Comparison of ENCODE assay signal across 1 cellular context in the genomic region with DNA sequence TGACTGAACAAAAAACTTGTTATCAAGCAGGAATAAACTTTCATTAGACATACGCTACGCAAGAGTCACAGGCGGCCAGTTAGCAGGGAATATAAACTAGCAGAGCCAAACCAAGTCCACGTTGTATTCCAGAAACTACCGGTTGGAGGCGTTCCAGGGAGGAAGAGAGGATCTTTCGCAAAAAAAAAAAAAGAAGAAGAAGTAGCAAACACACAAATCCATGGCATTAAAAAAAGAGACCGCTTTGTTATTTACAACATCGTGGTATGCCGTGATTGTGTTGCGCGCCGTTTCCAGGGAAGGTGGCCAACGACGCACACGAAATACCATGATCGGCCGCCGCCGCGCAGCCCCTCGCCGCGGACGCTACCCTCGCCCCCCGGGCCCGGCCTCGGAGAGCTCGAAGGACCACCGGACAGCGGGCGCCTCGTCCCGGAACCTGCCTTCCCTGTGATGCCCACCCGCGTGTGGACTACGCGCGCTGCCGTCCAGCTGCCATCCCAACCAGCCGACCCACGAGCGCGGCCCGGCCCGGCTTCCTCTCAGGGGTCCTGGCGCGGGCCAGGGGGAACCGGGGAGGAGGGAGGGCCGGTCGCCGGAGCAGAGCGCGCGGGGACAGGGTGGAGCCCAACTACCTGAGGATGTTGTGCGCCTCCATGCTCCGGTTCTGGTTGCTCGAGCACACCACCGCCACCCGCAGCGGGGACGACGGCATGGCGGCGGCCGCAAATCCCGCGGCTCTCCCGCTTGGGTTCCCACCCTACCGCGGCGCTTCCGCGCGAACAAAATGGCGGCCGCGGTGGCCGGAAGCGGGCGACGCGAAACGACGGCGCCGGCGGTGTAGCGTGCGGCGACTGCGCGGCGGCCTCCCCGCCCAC.
TF ChIP-seq lines count a peak whose summit lies in the region.

No MANE protein-coding gene starts in this region.

TF ChIP-seq in HepG2, 621 proteins besides CTCF, POLR2A, EP300 and RAD21 (continued from another document and continues in another):
- TF ChIP-seq, protein P1, sequence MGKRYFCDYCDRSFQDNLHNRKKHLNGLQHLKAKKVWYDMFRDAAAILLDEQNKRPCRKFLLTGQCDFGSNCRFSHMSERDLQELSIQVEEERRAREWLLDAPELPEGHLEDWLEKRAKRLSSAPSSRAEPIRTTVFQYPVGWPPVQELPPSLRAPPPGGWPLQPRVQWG (CRISPR knock-in tag; IDR thresholded peaks at IDR 0.05; ENCODE audit: borderline replicate concordance, low read depth), result no peak
- TF ChIP-seq ZFYVE20 (CRISPR knock-in tag; IDR thresholded peaks at IDR 0.05; ENCODE audit: borderline replicate concordance, low read depth) (no peak), PCBP1 (IDR thresholded peaks at IDR 0.05; ENCODE audit: borderline replicate concordance, low read depth, low read length) (no peak), FOXJ3 (CRISPR knock-in tag; IDR thresholded peaks at IDR 0.05; ENCODE audit: borderline replicate concordance) (no peak), SP2 (CRISPR knock-in tag; IDR thresholded peaks at IDR 0.05) (no peak), SALL2 (CRISPR knock-in tag; IDR thresholded peaks at IDR 0.05) (no peak), RBAK (CRISPR knock-in tag; IDR thresholded peaks at IDR 0.05) (no peak), ZNF343 (CRISPR knock-in tag; IDR thresholded peaks at IDR 0.05) (no peak; the same call in 1 of the 2 replicates), ZNF18 (CRISPR knock-in tag; IDR thresholded peaks at IDR 0.05; ENCODE audit: insufficient replicate concordance) (no peak), CBX5 (CRISPR knock-in tag; IDR thresholded peaks at IDR 0.05; ENCODE audit: borderline replicate concordance) (no peak; the same call in 1 of the 2 replicates), PCBP2 (optimal IDR thresholded peaks at IDR 0.05; ENCODE audit: low read depth, low read length, poor library complexity, severe bottlenecking) (no peak), FOXO4 (CRISPR knock-in tag; conservative IDR thresholded peaks at IDR 0.05) (0 out of 2 replicates have a peak, but pooled peaks have one; percentile 65), SNRNP70 (IDR thresholded peaks at IDR 0.05; ENCODE audit: low read depth, low read length) (no peak), BRCA1 (CRISPR knock-in tag; IDR thresholded peaks at IDR 0.05) (no peak), SYNCRIP (IDR thresholded peaks at IDR 0.05; ENCODE audit: insufficient read depth, low read depth, low read length) (no peak), ZNF33A (CRISPR knock-in tag; IDR thresholded peaks at IDR 0.05; ENCODE audit: borderline replicate concordance) (no peak), ZNF788 (CRISPR knock-in tag; IDR thresholded peaks at IDR 0.05; ENCODE audit: borderline replicate concordance) (peak; percentile 41; the same call in 1 of the 2 replicates), ZNF790 (CRISPR knock-in tag; IDR thresholded peaks at IDR 0.05; ENCODE audit: borderline replicate concordance) (no peak), ISX (CRISPR knock-in tag; conservative IDR thresholded peaks at IDR 0.05) (no peak), ZNF274 (CRISPR knock-in tag; IDR thresholded peaks at IDR 0.05) (peak; percentile 65), NFYB (CRISPR knock-in tag; IDR thresholded peaks at IDR 0.05) (no peak), AKAP8 (CRISPR knock-in tag; IDR thresholded peaks at IDR 0.05) (no peak), ZKSCAN8 (CRISPR knock-in tag; IDR thresholded peaks at IDR 0.05; ENCODE audit: borderline replicate concordance) (no peak), SNAPC2 (CRISPR knock-in tag; IDR thresholded peaks at IDR 0.05) (no peak), FOXC1 (CRISPR knock-in tag; IDR thresholded peaks at IDR 0.05; ENCODE audit: borderline replicate concordance) (no peak; the same call in 1 of the 2 replicates), MATR3 (CRISPR knock-in tag; IDR thresholded peaks at IDR 0.05) (no peak), ZNF224 (CRISPR knock-in tag; IDR thresholded peaks at IDR 0.05) (no peak), ZNF550 (CRISPR knock-in tag; IDR thresholded peaks at IDR 0.05; ENCODE audit: borderline replicate concordance) (no peak), PHF20 (CRISPR knock-in tag; IDR thresholded peaks at IDR 0.05) (no peak), ZNF264 (CRISPR knock-in tag; IDR thresholded peaks at IDR 0.05) (no peak), ELF3 (CRISPR knock-in tag; IDR thresholded peaks at IDR 0.05) (no peak), ZFP36 (IDR thresholded peaks at IDR 0.05; ENCODE audit: borderline replicate concordance, low read depth, low read length, partially characterized antibody) (no peak)
- TF ChIP-seq, protein P2, sequence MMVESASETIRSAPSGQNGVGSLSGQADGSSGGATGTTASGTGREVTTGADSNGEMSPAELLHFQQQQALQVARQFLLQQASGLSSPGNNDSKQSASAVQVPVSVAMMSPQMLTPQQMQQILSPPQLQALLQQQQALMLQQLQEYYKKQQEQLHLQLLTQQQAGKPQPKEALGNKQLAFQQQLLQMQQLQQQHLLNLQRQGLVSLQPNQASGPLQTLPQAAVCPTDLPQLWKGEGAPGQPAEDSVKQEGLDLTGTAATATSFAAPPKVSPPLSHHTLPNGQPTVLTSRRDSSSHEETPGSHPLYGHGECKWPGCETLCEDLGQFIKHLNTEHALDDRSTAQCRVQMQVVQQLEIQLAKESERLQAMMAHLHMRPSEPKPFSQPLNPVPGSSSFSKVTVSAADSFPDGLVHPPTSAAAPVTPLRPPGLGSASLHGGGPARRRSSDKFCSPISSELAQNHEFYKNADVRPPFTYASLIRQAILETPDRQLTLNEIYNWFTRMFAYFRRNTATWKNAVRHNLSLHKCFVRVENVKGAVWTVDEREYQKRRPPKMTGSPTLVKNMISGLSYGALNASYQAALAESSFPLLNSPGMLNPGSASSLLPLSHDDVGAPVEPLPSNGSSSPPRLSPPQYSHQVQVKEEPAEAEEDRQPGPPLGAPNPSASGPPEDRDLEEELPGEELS (CRISPR knock-in tag; IDR thresholded peaks at IDR 0.05), result no peak
- TF ChIP-seq, protein P3, sequence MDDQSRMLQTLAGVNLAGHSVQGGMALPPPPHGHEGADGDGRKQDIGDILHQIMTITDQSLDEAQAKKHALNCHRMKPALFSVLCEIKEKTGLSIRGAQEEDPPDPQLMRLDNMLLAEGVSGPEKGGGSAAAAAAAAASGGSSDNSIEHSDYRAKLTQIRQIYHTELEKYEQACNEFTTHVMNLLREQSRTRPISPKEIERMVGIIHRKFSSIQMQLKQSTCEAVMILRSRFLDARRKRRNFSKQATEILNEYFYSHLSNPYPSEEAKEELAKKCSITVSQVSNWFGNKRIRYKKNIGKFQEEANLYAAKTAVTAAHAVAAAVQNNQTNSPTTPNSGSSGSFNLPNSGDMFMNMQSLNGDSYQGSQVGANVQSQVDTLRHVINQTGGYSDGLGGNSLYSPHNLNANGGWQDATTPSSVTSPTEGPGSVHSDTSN (CRISPR knock-in tag; IDR thresholded peaks at IDR 0.05; ENCODE audit: borderline replicate concordance), result peak; percentile 16; the same call in 1 of the 2 replicates
- TF ChIP-seq, protein P4, sequence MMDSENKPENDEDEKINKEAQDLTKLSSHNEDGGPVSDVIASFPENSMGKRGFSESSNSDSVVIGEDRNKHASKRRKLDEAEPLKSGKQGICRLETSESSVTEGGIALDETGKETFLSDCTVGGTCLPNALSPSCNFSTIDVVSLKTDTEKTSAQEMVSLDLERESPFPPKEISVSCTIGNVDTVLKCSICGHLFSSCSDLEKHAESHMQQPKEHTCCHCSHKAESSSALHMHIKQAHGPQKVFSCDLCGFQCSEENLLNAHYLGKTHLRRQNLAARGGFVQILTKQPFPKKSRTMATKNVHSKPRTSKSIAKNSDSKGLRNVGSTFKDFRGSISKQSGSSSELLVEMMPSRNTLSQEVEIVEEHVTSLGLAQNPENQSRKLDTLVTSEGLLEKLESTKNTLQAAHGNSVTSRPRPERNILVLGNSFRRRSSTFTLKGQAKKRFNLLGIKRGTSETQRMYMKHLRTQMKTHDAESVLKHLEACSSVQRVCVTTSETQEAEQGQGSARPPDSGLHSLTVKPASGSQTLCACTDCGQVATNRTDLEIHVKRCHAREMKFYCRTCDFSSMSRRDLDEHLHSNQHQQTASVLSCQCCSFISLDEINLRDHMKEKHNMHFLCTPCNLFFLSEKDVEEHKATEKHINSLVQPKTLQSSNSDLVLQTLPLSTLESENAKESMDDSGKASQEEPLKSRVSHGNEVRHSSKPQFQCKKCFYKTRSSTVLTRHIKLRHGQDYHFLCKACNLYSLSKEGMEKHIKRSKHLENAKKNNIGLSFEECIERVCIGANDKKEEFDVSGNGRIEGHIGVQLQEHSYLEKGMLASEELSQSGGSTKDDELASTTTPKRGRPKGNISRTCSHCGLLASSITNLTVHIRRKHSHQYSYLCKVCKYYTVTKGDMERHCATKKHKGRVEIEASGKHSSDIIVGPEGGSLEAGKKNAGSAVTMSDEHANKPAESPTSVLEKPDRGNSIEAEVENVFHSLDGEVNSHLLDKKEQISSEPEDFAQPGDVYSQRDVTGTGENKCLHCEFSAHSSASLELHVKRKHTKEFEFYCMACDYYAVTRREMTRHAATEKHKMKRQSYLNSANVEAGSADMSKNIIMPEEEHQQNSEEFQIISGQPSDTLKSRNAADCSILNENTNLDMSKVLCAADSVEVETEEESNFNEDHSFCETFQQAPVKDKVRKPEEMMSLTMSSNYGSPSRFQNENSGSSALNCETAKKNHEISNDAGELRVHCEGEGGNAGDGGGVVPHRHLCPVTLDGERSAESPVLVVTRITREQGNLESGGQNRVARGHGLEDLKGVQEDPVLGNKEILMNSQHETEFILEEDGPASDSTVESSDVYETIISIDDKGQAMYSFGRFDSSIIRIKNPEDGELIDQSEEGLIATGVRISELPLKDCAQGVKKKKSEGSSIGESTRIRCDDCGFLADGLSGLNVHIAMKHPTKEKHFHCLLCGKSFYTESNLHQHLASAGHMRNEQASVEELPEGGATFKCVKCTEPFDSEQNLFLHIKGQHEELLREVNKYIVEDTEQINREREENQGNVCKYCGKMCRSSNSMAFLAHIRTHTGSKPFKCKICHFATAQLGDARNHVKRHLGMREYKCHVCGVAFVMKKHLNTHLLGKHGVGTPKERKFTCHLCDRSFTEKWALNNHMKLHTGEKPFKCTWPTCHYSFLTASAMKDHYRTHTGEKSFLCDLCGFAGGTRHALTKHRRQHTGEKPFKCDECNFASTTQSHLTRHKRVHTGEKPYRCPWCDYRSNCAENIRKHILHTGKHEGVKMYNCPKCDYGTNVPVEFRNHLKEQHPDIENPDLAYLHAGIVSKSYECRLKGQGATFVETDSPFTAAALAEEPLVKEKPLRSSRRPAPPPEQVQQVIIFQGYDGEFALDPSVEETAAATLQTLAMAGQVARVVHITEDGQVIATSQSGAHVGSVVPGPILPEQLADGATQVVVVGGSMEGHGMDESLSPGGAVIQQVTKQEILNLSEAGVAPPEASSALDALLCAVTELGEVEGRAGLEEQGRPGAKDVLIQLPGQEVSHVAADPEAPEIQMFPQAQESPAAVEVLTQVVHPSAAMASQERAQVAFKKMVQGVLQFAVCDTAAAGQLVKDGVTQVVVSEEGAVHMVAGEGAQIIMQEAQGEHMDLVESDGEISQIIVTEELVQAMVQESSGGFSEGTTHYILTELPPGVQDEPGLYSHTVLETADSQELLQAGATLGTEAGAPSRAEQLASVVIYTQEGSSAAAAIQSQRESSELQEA (CRISPR knock-in tag; IDR thresholded peaks at IDR 0.05; ENCODE audit: not compliant biosample characterization), result no peak
- TF ChIP-seq, protein P5, sequence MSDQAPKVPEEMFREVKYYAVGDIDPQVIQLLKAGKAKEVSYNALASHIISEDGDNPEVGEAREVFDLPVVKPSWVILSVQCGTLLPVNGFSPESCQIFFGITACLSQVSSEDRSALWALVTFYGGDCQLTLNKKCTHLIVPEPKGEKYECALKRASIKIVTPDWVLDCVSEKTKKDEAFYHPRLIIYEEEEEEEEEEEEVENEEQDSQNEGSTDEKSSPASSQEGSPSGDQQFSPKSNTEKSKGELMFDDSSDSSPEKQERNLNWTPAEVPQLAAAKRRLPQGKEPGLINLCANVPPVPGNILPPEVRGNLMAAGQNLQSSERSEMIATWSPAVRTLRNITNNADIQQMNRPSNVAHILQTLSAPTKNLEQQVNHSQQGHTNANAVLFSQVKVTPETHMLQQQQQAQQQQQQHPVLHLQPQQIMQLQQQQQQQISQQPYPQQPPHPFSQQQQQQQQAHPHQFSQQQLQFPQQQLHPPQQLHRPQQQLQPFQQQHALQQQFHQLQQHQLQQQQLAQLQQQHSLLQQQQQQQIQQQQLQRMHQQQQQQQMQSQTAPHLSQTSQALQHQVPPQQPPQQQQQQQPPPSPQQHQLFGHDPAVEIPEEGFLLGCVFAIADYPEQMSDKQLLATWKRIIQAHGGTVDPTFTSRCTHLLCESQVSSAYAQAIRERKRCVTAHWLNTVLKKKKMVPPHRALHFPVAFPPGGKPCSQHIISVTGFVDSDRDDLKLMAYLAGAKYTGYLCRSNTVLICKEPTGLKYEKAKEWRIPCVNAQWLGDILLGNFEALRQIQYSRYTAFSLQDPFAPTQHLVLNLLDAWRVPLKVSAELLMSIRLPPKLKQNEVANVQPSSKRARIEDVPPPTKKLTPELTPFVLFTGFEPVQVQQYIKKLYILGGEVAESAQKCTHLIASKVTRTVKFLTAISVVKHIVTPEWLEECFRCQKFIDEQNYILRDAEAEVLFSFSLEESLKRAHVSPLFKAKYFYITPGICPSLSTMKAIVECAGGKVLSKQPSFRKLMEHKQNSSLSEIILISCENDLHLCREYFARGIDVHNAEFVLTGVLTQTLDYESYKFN (CRISPR knock-in tag; conservative IDR thresholded peaks at IDR 0.05), result no peak
- TF ChIP-seq, protein P6, sequence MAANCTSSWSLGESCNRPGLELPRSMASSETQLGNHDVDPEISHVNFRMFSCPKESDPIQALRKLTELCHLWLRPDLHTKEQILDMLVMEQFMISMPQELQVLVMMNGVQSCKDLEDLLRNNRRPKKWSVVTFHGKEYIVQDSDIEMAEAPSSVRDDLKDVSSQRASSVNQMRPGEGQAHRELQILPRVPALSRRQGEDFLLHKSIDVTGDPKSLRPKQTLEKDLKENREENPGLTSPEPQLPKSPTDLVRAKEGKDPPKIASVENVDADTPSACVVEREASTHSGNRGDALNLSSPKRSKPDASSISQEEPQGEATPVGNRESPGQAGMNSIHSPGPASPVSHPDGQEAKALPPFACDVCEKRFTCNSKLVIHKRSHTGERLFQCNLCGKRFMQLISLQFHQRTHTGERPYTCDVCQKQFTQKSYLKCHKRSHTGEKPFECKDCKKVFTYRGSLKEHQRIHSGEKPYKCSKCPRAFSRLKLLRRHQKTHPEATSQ (CRISPR knock-in tag; IDR thresholded peaks at IDR 0.05; ENCODE audit: borderline replicate concordance), result no peak
